Comparison of ENCODE assay signal across 3 cellular contexts in the genomic region with DNA sequence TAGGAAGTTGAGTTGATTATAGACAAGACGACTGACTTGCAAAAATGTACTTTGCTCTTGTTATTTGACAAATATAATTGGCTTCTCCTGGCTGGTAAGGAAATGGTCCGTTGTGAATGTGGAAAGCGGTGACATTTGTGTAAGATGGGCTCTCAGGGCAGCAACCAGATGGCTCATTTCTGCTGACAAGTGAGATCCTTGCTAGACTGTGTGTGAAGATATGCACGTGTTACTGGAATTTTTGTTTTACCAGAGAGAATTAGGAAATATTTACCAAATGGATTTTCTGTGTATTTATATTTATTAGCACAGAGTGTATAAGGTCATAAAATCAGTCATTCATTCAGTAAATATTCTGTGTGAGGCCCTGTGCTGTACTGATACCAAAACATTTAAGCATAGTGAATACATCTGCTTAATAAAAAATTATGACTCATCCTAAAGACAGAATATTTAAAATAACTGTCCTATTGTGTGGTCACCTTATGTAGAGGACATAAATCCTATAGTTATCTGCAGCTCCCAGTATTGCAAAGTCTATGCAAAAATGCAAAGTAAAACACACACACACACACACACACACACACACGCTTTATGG.
TF ChIP-seq lines count a peak whose summit lies in the region.

No MANE protein-coding gene starts in this region.

TF ChIP-seq in A549, 52 proteins besides CTCF, POLR2A, EP300 and RAD21:
- peak; percentile 15 for TF ChIP-seq MAFK (IDR thresholded peaks at IDR 0.05; ENCODE audit: partially characterized antibody)
- no peak for TF ChIP-seq FOSL2 (IDR thresholded peaks at IDR 0.05)
- peak; percentile 65 for TF ChIP-seq FOSL2 (CRISPR knock-in tag; IDR thresholded peaks at IDR 0.05)
- no peak for TF ChIP-seq RNF2 (IDR thresholded peaks at IDR 0.05; ENCODE audit: borderline replicate concordance, low read depth)

TF ChIP-seq in K562, 482 proteins besides CTCF, POLR2A, EP300 and RAD21:
- no peak for TF ChIP-seq HDAC2 (IDR thresholded peaks at IDR 0.05)
- no peak for TF ChIP-seq PRMT5 (CRISPR knock-in tag; IDR thresholded peaks at IDR 0.05)
- TF ChIP-seq NCOR1 (IDR thresholded peaks at IDR 0.05): no peak
- TF ChIP-seq ZNF316 (IDR thresholded peaks at IDR 0.05): peak; percentile 30; the same call in 1 of the 2 replicates

TF ChIP-seq in HepG2, 621 proteins besides CTCF, POLR2A, EP300 and RAD21:
- TF ChIP-seq MAFK (conservative IDR thresholded peaks at IDR 0.05 in 1 of 2, IDR thresholded peaks at IDR 0.05 in 1 of 2; ENCODE audit: low read length in 2 of 2): peak; percentile 48 to 61
- peak; percentile 51; the same call in 1 of the 2 replicates for TF ChIP-seq MAFF (IDR thresholded peaks at IDR 0.05; ENCODE audit: low read depth, low read length)
- TF ChIP-seq, protein P1, sequence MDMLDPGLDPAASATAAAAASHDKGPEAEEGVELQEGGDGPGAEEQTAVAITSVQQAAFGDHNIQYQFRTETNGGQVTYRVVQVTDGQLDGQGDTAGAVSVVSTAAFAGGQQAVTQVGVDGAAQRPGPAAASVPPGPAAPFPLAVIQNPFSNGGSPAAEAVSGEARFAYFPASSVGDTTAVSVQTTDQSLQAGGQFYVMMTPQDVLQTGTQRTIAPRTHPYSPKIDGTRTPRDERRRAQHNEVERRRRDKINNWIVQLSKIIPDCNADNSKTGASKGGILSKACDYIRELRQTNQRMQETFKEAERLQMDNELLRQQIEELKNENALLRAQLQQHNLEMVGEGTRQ (IDR thresholded peaks at IDR 0.05; ENCODE audit: low read depth, low read length): no peak
- TF ChIP-seq, protein P1 (CRISPR knock-in tag; IDR thresholded peaks at IDR 0.05; ENCODE audit: borderline replicate concordance): no peak
